Comparison of ENCODE assay signal across 16 cellular contexts in genomic region chr11:16082532-16083055, GRCh38.
DNase-seq lines count a peak whose midpoint lies in the region; ATAC-seq lines count a peak whose summit lies in the region.
"Had no signal": no experiment of that assay in that cellular context is flagged by ENCODE, and none has a peak within 500 bp of the region (broad histone marks: within the 10 kb centered on the region; RNA-seq: fewer than 3 reads in every experiment).

No MANE protein-coding gene starts in this region.

- DNase-seq in DMS153 treated with DMSO at 0.1 percent for 48 hours (lab: John Stamatoyannopoulos, UW; ENCODE audit: unreplicated experiment): peak; percentile 70
- peak; percentile 48 for DNase-seq in NCI-H146 (lab: John Stamatoyannopoulos, UW)
- peak; percentile 73 for DNase-seq in NCI-H748 treated with DMSO at 0.1 percent for 48 hours (lab: John Stamatoyannopoulos, UW)
- DNase-seq in left lobe of liver (ENCODE audit: low spot score): no peak
- no peak for DNase-seq in SW 1271 (lab: John Stamatoyannopoulos, UW)
- no peak for DNase-seq in activated gamma-delta T cell (lab: John Stamatoyannopoulos, UW)
- DNase-seq: activated T-cell treated with anti-CD3 and anti-CD28 coated beads, Interleukin-2, amount 50 U/mL, for 72 hours; cerebellar nuclear complex; GF-D8; GM23248; mesenchymal stem cell; naive thymus-derived CD4-positive, alpha-beta T cell; RPMI8226 had no signal

- ATAC-seq in left lobe of liver (peak; percentile 51), HG02759 (IDR thresholded peaks at IDR 0.05; ENCODE audit: unreplicated experiment) (no peak)
- ATAC-seq: activated naive CD4-positive, alpha-beta T cell treated with anti-CD3 and anti-CD28 coated beads, Interleukin-2, amount 50 U/mL, for 72 hours; activated T-cell treated with anti-CD3 and anti-CD28 coated beads, Interleukin-2, amount 50 U/mL, for 72 hours; gastroesophageal sphincter; naive thymus-derived CD4-positive, alpha-beta T cell had no signal

Comparison
In these comparisons a context has a peak if more than half of its experiments do, and no peak if none do; other contexts are left out.
1. DNase-seq: peak in DMS153 treated with DMSO at 0.1 percent for 48 hours (single experiment), NCI-H146 (single experiment) and NCI-H748 treated with DMSO at 0.1 percent for 48 hours (single experiment); none in left lobe of liver (single experiment), SW 1271 (0 of 2) and activated gamma-delta T cell (single experiment).